In the genomic region with DNA sequence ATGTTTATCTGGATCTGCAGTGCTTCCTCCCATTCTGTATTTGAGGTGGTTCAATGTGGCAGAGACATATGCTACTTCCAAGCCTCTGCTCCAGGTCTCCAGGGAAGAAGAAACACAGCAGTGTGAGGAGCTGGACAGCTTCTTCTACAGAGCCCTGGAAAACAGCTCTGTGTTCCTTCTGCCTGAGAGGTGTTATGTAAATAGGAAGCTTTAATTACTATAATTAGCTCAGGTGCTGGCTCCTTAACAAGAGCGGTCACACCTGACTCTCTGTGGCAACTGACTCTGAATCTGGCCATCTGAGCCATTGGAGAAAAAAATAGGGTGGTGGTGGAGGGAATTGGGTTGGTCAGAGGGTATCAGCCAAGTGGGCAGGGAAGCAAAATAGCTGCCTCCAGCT, we compare ENCODE assay signal across 25 cellular contexts.
"Had no signal": no experiment of that assay in that cellular context is flagged by ENCODE, and none has a peak within 500 bp of the region (broad histone marks: within the 10 kb centered on the region; RNA-seq: fewer than 3 reads in every experiment).

No MANE protein-coding gene starts in this region.

- H3K27ac ChIP-seq: breast epithelium, SK-N-MC had no signal

- H3K4me1 ChIP-seq: breast epithelium had no signal

- H3K27me3 ChIP-seq: breast epithelium, MG63 had no signal

- DNase-seq: activated B cell treated with CpG ODN at 0.5 μM for 24 hours; activated CD4-positive, alpha-beta T cell treated with anti-CD3 and anti-CD28 coated beads for 1 hour; activated CD4-positive, alpha-beta T cell treated with anti-CD3 and anti-CD28 coated beads, Interleukin-2, amount 10 ng/mL, durations not matched to agents 24 days and 14 days; activated CD4-positive, alpha-beta T cell treated with anti-CD3 and anti-CD28 coated beads, Interleukin-2, amount 50 U/mL, for 48 hours; activated CD8-positive, alpha-beta memory T cell treated with anti-CD3 and anti-CD28 coated beads, Interleukin-2, amount 10 ng/mL, durations not matched to agents 7 days and 5 days; activated effector memory CD4-positive, alpha-beta T cell treated with Interleukin-2 at 50 U/mL for 16 hours; activated naive CD4-positive, alpha-beta T cell; activated T-cell treated with anti-CD3 and anti-CD28 coated beads, Interleukin-2, amount 50 U/mL, for 24 hours; aorta; central memory CD4-positive, alpha-beta T cell; MG63; MV-4-11; NCI-H1092 treated with DMSO at 0.1 percent for 48 hours; NCI-H1436 treated with DMSO at 0.1 percent for 48 hours; NCI-H1930; NCI-H446 treated with DMSO at 0.1 percent for 48 hours; NCI-H524 treated with DMSO at 0.1 percent for 48 hours; NK-92 treated with Interleukin-12 subunit alpha and Interleukin-12 subunit beta, amount 100 ng/mL, for 24 hours; OCI-M1; RPMI8226; T-cell; T-helper 2 cell; T1000 had no signal

- H3K36me3 ChIP-seq: breast epithelium, MG63 had no signal

- H3K4me3 ChIP-seq: breast epithelium, MG63, SK-N-MC had no signal

- H3K9me3 ChIP-seq: breast epithelium, MG63 had no signal
